ENCODE assay signal across 25 cellular contexts in genomic region chr10:29613791-29614190, GRCh38. TPM values are rescaled to one million over a fixed set of nuclear protein-coding genes. Genes with fewer than 3 reads are reported as not detected.
A peak's percentile ranks its signal among the peaks of the same experiment; 100 is the strongest.
DNase-seq lines count a peak whose midpoint lies in the region; ATAC-seq and TF ChIP-seq lines count a peak whose summit lies in the region.
"Had no signal": no experiment of that assay in that cellular context is flagged by ENCODE, and none has a peak within 500 bp of the region (broad histone marks: within the 10 kb centered on the region; RNA-seq: fewer than 3 reads in every experiment).

No MANE protein-coding gene starts in this region.

- H3K27me3 ChIP-seq in uterus (no peaks in the 10 kb centered on the region), mesendoderm (ENCODE audit: insufficient read depth, low read length, poor library complexity) (no peaks in the 10 kb centered on the region), hepatocyte (no peaks in the 10 kb centered on the region)

- H4K5ac ChIP-seq in mesendoderm (ENCODE audit: low read length), result no peak overlapping the region

- H3K4me1 ChIP-seq in uterus, result peaks cover 5 to 21% of the 10 kb centered on the region in 2 donors
- H3K4me1 ChIP-seq in mesendoderm (ENCODE audit: control insufficient read depth, low read depth, low read length), result peaks cover 4% of the 10 kb centered on the region
- peaks cover 17% of the 10 kb centered on the region for H3K4me1 ChIP-seq in hepatocyte (ENCODE audit: insufficient read depth)

- no peaks in the 10 kb centered on the region for H3K9me2 ChIP-seq in hepatocyte (replicated peaks; ENCODE audit: insufficient read depth)

- no peaks in the 10 kb centered on the region for H3K79me1 ChIP-seq in mesendoderm (ENCODE audit: low read length)

- H2AFZ ChIP-seq in hepatocyte, result no peak overlapping the region

- H3K9me3 ChIP-seq in uterus, result no peaks in the 10 kb centered on the region
- no peaks in the 10 kb centered on the region for H3K9me3 ChIP-seq in hepatocyte (ENCODE audit: low read depth)

- TF ChIP-seq CTCF in choroid plexus epithelial cell (conservative IDR thresholded peaks at IDR 0.05; ENCODE audit: low read depth, low read length) (no peak), uterus (IDR thresholded peaks at IDR 0.05) (no peak), hepatocyte (IDR thresholded peaks at IDR 0.05; ENCODE audit: poor library complexity) (no peak)

- no peak for TF ChIP-seq POLR2A in uterus (IDR thresholded peaks at IDR 0.05)

- no peak overlapping the region for H3K18ac ChIP-seq in mesendoderm (ENCODE audit: low read length)

- no peak overlapping the region for H2BK5ac ChIP-seq in mesendoderm (ENCODE audit: low read length)

- no peaks in the 10 kb centered on the region for H3K79me2 ChIP-seq in mesendoderm (ENCODE audit: control insufficient read depth, insufficient read depth, low read length)
- peaks cover 70% of the 10 kb centered on the region for H3K79me2 ChIP-seq in hepatocyte

- no peaks in the 10 kb centered on the region for H3K36me3 ChIP-seq in uterus
- H3K36me3 ChIP-seq in mesendoderm (ENCODE audit: control insufficient read depth, insufficient read depth, low read length), result no peaks in the 10 kb centered on the region
- no peaks in the 10 kb centered on the region for H3K36me3 ChIP-seq in hepatocyte (replicated peaks; ENCODE audit: insufficient read depth, low read depth)

- intact Hi-C loops in uterus (cut with DNase I; ENCODE audit: low total_unique reads), result no loop called here
- intact Hi-C loops in Right ventricle myocardium inferior (cut with DNase I), result no loop called here

- peak overlapping the region; percentile 74 to 87 for H3K27ac ChIP-seq in uterus
- H3K27ac ChIP-seq in mesendoderm (ENCODE audit: low read depth, low read length), result no peak overlapping the region
- no peak overlapping the region for H3K27ac ChIP-seq in hepatocyte
- H3K27ac ChIP-seq: C4-2B, KMS-11, SK-N-MC had no signal

- no peak overlapping the region for H2AK5ac ChIP-seq in mesendoderm (ENCODE audit: low read length)

- no peak overlapping the region for H3K4ac ChIP-seq in mesendoderm (ENCODE audit: low read depth, low read length)

- ATAC-seq in GM19452 (IDR thresholded peaks at IDR 0.05; ENCODE audit: unreplicated experiment) (no peak), Right ventricle myocardium inferior (no peak)
- ATAC-seq: CD8-positive, alpha-beta T cell; HCT116 had no signal

- H2BK15ac ChIP-seq in mesendoderm (replicated peaks; ENCODE audit: low read depth), result no peak overlapping the region

- no peak overlapping the region for H3K56ac ChIP-seq in mesendoderm (ENCODE audit: low read length)

- H3K4me3 ChIP-seq in choroid plexus epithelial cell (ENCODE audit: low read depth, low read length), result no peak overlapping the region
- H3K4me3 ChIP-seq in uterus, result no peak overlapping the region
- no peak overlapping the region for H3K4me3 ChIP-seq in mesendoderm (ENCODE audit: low read length)
- H3K4me3 ChIP-seq in hepatocyte, result no peak overlapping the region
- H3K4me3 ChIP-seq: SK-N-MC had no signal

- no peak overlapping the region for H3K23ac ChIP-seq in mesendoderm (ENCODE audit: low read length)

- WGBS in mesendoderm (ENCODE audit: extremely low coverage, insufficient coverage, low lambda C conversion rate), result no CpG with 5 or more reads among the region's 4 CpGs
- WGBS in hepatocyte (ENCODE audit: low lambda C conversion rate, missing lambda C conversion rate), result 93% methylated on average over 4 of the region's 4 CpGs

- H3K4me2 ChIP-seq in mesendoderm (ENCODE audit: low read length) (no peak overlapping the region), hepatocyte (no peak overlapping the region)
- H3K4me2 ChIP-seq: KMS-11 had no signal

- H4K20me1 ChIP-seq in hepatocyte (ENCODE audit: insufficient read depth, poor library complexity, severe bottlenecking), result no peaks in the 10 kb centered on the region

- no peak overlapping the region for H2BK120ac ChIP-seq in mesendoderm (ENCODE audit: low read depth, low read length)

- DNase-seq in amniotic epithelial cell (ENCODE audit: low read depth) (peak; percentile 49), choroid plexus epithelial cell (ENCODE audit: low read depth) (peak; percentile 24), kidney tubule cell (ENCODE audit: low spot score) (peak; percentile 29), uterus (no peak), mesendoderm (no peak), hepatocyte (ENCODE audit: low spot score) (no peak), Right ventricle myocardium inferior (ENCODE audit: missing footprints) (no peak)
- DNase-seq: Caco-2; CD8-positive, alpha-beta T cell; EL; GF-D8; MM.1S; NCI-H1048; NCI-H1417; NCI-H1694; NCI-H2029 treated with DMSO at 0.1 percent for 48 hours; NCI-H226; NCI-H510A; NK-92 treated with Interleukin-12 subunit alpha and Interleukin-12 subunit beta, amount 100 ng/mL, for 24 hours; SIG-M5 had no signal

- no peak overlapping the region for H3K9ac ChIP-seq in mesendoderm (ENCODE audit: low read length)
- H3K9ac ChIP-seq: KMS-11 had no signal

- no peak overlapping the region for H4K8ac ChIP-seq in mesendoderm (ENCODE audit: low read depth, low read length)

RNA-seq across cellular contexts. Expression of gene SVIL, which starts 21.0 kb away (rescaled TPM):
- total RNA-seq in uterus (100 to 1,000 TPM; 108 to 316 (median 209) TPM), hepatocyte (24.3 and 24.4 TPM in 2 replicates), Right ventricle myocardium inferior (327 TPM)
- 15.3 TPM for polyA plus RNA-seq in mesendoderm (2013, experiment 1 of 2)
- polyA plus RNA-seq in mesendoderm (2013, experiment 2 of 2), result 15.0 TPM
- polyA plus RNA-seq in hepatocyte, result 36.5 and 64.2 TPM in 2 replicates

Comparison
In these comparisons a context has a peak if more than half of its experiments do, and no peak if none do; other contexts are left out.
1. DNase-seq: peak in amniotic epithelial cell (single experiment), choroid plexus epithelial cell (single experiment) and kidney tubule cell (single experiment); none in uterus (0 of 2), mesendoderm (single experiment), hepatocyte (single experiment) and Right ventricle myocardium inferior (single experiment).
2. H3K27ac ChIP-seq: peak in uterus (2 of 2); none in mesendoderm (single experiment) and hepatocyte (single experiment).